Comparison of ENCODE assay signal across 13 cellular contexts in the genomic region with DNA sequence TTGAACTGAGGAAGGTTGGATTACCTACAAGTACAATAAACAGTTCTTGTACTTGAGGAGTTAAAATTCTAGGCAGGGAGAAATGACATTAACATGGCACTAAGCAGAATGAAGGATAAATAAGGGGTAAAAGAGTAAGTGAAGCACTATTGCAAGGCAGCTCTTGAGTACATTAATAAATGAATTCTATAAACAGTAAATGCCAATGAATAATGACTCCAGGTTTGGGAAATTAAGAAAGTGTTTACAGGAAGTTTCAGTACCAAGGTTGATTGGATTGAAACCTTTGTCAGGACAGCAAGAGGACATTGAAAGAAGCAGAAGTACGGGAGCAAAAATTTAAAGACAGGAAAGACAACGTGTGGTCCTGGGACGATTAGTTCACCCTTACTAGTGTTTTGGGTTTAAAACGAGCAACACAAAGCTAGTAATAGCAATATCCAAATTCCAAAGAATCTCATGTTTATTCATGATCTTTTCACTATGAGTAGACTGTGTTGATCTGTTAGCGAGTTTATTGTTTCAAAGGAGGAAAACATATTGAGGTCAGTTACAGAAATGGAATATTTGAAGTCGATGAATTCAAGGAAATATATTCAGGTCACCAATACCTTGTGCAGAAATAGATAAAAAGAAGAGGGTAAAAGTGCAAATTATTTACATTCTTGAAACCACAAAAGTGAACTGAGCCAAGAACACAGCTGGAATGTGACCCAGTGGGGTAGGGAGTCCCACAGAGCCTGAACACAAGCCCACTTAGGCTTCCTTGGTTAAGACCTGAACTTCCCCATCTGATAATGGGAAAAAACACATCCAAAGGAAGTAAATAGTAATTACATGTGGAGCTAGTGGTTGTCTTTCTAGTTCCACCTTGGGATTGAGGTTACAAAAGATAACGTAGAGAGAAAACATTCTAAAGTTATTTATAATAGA.
A peak's percentile ranks its signal among the peaks of the same experiment; 100 is the strongest.
DNase-seq lines count a peak whose midpoint lies in the region; ATAC-seq and TF ChIP-seq lines count a peak whose summit lies in the region.
"Had no signal": no experiment of that assay in that cellular context is flagged by ENCODE, and none has a peak within 500 bp of the region (broad histone marks: within the 10 kb centered on the region; RNA-seq: fewer than 3 reads in every experiment).

No MANE protein-coding gene starts in this region.

- H3K27me3 ChIP-seq in iPS-18a (ENCODE audit: control insufficient read depth, insufficient read depth, low read length): no peaks in the 10 kb centered on the region
- H3K27me3 ChIP-seq in subcutaneous abdominal adipose tissue (ENCODE audit: control insufficient read depth in 5 of 5, insufficient read depth in 4 of 5, low read length in 5 of 5): no peaks in the 10 kb centered on the region
- no peaks in the 10 kb centered on the region for H3K27me3 ChIP-seq in naive thymus-derived CD4-positive, alpha-beta T cell (ENCODE audit: control insufficient read depth in 2 of 2, insufficient read depth in 2 of 2, low read length in 2 of 2)
- no peaks in the 10 kb centered on the region for H3K27me3 ChIP-seq in CD8-positive, alpha-beta T cell (ENCODE audit: insufficient read depth, low read length)
- H3K27me3 ChIP-seq: ovary had no signal

- ATAC-seq in natural killer cell: no peak
- no peak for ATAC-seq in natural killer cell treated with Interleukin-12 subunit alpha and Interleukin-12 subunit beta and Interleukin-15 and Interleukin-18, amount 100 ng/mL, for 72 hours
- ATAC-seq in naive thymus-derived CD4-positive, alpha-beta T cell: no peak
- ATAC-seq in CD8-positive, alpha-beta T cell: no peak

- DNase-seq in natural killer cell: no peak
- no peak for DNase-seq in natural killer cell treated with Interleukin-12 subunit alpha and Interleukin-12 subunit beta and Interleukin-15 and Interleukin-18, amount 100 ng/mL, for 72 hours (ENCODE audit: low spot score)
- DNase-seq in activated T-helper 2 cell treated with anti-CD3 and anti-CD28 coated beads, Interferon-gamma antibody, Interleukin-2, Interleukin-4, amounts not matched to agents 10 μg/mL and 5 μg/mL and 100 μg/mL, durations not matched to agents 14 hours and 24 hours and 36 hours (ENCODE audit: low spot score): no peak
- DNase-seq in naive thymus-derived CD4-positive, alpha-beta T cell: no peak
- no peak for DNase-seq in activated CD8-positive, alpha-beta memory T cell treated with anti-CD3 and anti-CD28 coated beads, Interleukin-2, amount 50 U/mL, for 4 hours
- no peak for DNase-seq in CD8-positive, alpha-beta T cell
- DNase-seq: activated naive CD4-positive, alpha-beta T cell treated with anti-CD3 and anti-CD28 coated beads, Interleukin-2, amount 10 ng/mL, durations not matched to agents 7 days and 5 days; MV-4-11; ovary; SK-N-SH had no signal

- H3K27ac ChIP-seq in iPS-18a (ENCODE audit: low read length) (no peak overlapping the region), subcutaneous abdominal adipose tissue (ENCODE audit: low read depth, low read length) (peak overlapping the region; percentile 88)
- H3K27ac ChIP-seq in naive thymus-derived CD4-positive, alpha-beta T cell (ENCODE audit: low read depth, low read length): no peak overlapping the region
- H3K27ac ChIP-seq in CD8-positive, alpha-beta T cell (ENCODE audit: low read depth, low read length): no peak overlapping the region
- H3K27ac ChIP-seq: ovary had no signal

- H3K9me3 Mint-ChIP-seq in natural killer cell: peaks cover 2 to 3% of the 10 kb centered on the region in 2 donors
- H3K9me3 Mint-ChIP-seq in natural killer cell treated with Interleukin-12 subunit alpha and Interleukin-12 subunit beta and Interleukin-15 and Interleukin-18, amount 100 ng/mL, for 72 hours: peaks cover 3% of the 10 kb centered on the region
- H3K9me3 Mint-ChIP-seq in activated T-helper 2 cell treated with anti-CD3 and anti-CD28 coated beads, Interferon-gamma antibody, Interleukin-2, Interleukin-4, amounts not matched to agents 10 μg/mL and 5 μg/mL and 100 μg/mL, durations not matched to agents 14 hours and 24 hours and 36 hours: peaks cover 4% of the 10 kb centered on the region
- H3K9me3 Mint-ChIP-seq in naive thymus-derived CD4-positive, alpha-beta T cell: peaks cover 0 to 5% (median 0%) of the 10 kb centered on the region in 11 donors
- H3K9me3 Mint-ChIP-seq in CD8-positive, alpha-beta T cell: no peaks in the 10 kb centered on the region

- intact Hi-C loops in natural killer cell (cut with micrococcal nuclease): loop anchor here (5.0 kb wide), 1 partner anchor 46 kb away; no protein-coding TSS in a partner anchor
- intact Hi-C loops in activated T-helper 2 cell treated with anti-CD3 and anti-CD28 coated beads, Interferon-gamma antibody, Interleukin-2, Interleukin-4, amounts not matched to agents 10 μg/mL and 5 μg/mL and 100 μg/mL, durations not matched to agents 14 hours and 24 hours and 36 hours (cut with micrococcal nuclease): loop anchor here (5.0 to 10.0 kb wide), 4 partner anchors 36 to 238 kb away; no protein-coding TSS in a partner anchor
- intact Hi-C loops in naive thymus-derived CD4-positive, alpha-beta T cell (cut with micrococcal nuclease): loop anchor here in 1 of 2 donors (10.0 kb wide), 1 partner anchor 318 kb away; the partner anchor contains the start of gene ANKEF1
- intact Hi-C loops in CD8-positive, alpha-beta T cell (cut with DNase I, micrococcal nuclease): no loop called here

- no peaks in the 10 kb centered on the region for H3K36me3 Mint-ChIP-seq in natural killer cell
- no peaks in the 10 kb centered on the region for H3K36me3 Mint-ChIP-seq in natural killer cell treated with Interleukin-12 subunit alpha and Interleukin-12 subunit beta and Interleukin-15 and Interleukin-18, amount 100 ng/mL, for 72 hours
- no peaks in the 10 kb centered on the region for H3K36me3 Mint-ChIP-seq in activated T-helper 2 cell treated with anti-CD3 and anti-CD28 coated beads, Interferon-gamma antibody, Interleukin-2, Interleukin-4, amounts not matched to agents 10 μg/mL and 5 μg/mL and 100 μg/mL, durations not matched to agents 14 hours and 24 hours and 36 hours (ENCODE audit: low read depth)
- peaks cover 0 to 4% (median 0%) of the 10 kb centered on the region in 5 donors for H3K36me3 Mint-ChIP-seq in naive thymus-derived CD4-positive, alpha-beta T cell
- no peaks in the 10 kb centered on the region for H3K36me3 Mint-ChIP-seq in CD8-positive, alpha-beta T cell
- H3K36me3 Mint-ChIP-seq: activated naive CD4-positive, alpha-beta T cell treated with anti-CD3 and anti-CD28 coated beads, Interleukin-2, amount 10 ng/mL, durations not matched to agents 7 days and 5 days; memory B cell had no signal

- H3K4me1 ChIP-seq in iPS-18a (ENCODE audit: control insufficient read depth, low read depth, low read length): peaks cover 25% of the 10 kb centered on the region
- peaks cover 0 to 38% (median 27%) of the 10 kb centered on the region in 5 donors for H3K4me1 ChIP-seq in subcutaneous abdominal adipose tissue (ENCODE audit: control insufficient read depth in 5 of 5, insufficient read depth in 5 of 5, low read length in 5 of 5)
- peaks cover 0 to 14% of the 10 kb centered on the region in 2 donors for H3K4me1 ChIP-seq in naive thymus-derived CD4-positive, alpha-beta T cell (ENCODE audit: control insufficient read depth in 2 of 2, insufficient read depth in 2 of 2, low read length in 2 of 2)
- H3K4me1 ChIP-seq in CD8-positive, alpha-beta T cell (ENCODE audit: insufficient read depth, low read length): peaks cover 4% of the 10 kb centered on the region

- H3K36me3 ChIP-seq in iPS-18a (ENCODE audit: control insufficient read depth, low read depth, low read length): no peaks in the 10 kb centered on the region
- H3K36me3 ChIP-seq in subcutaneous abdominal adipose tissue (ENCODE audit: control insufficient read depth in 5 of 5, insufficient read depth in 5 of 5, low read length in 5 of 5): no peaks in the 10 kb centered on the region
- H3K36me3 ChIP-seq in naive thymus-derived CD4-positive, alpha-beta T cell (ENCODE audit: control insufficient read depth in 2 of 3, insufficient read depth in 3 of 3, low read length in 3 of 3): no peaks in the 10 kb centered on the region
- H3K36me3 ChIP-seq in CD8-positive, alpha-beta T cell (ENCODE audit: insufficient read depth, low read length): no peaks in the 10 kb centered on the region
- H3K36me3 ChIP-seq: ovary had no signal

- POLR2A ChIA-PET in naive thymus-derived CD4-positive, alpha-beta T cell (lab: Charles Lee): no interaction called here
- POLR2A ChIA-PET in CD8-positive, alpha-beta T cell (lab: Charles Lee): interaction anchor here (1.5 kb wide), 1 partner anchor 11 kb away, joined by 3 read pairs; no protein-coding TSS in a partner anchor

- CTCF ChIA-PET in naive thymus-derived CD4-positive, alpha-beta T cell (lab: Charles Lee): no interaction called here
- CTCF ChIA-PET in CD8-positive, alpha-beta T cell (lab: Charles Lee): interaction anchor here (0.8 to 1.1 kb wide), 2 partner anchors 73 to 77 kb away, joined by 3 to 5 read pairs; no protein-coding TSS in a partner anchor

- H3K27ac Mint-ChIP-seq in natural killer cell: peak overlapping the region; percentile 92 to 94
- H3K27ac Mint-ChIP-seq in natural killer cell treated with Interleukin-12 subunit alpha and Interleukin-12 subunit beta and Interleukin-15 and Interleukin-18, amount 100 ng/mL, for 72 hours: peak overlapping the region in 1 of 2 donors; percentile 6
- H3K27ac Mint-ChIP-seq in activated T-helper 2 cell treated with anti-CD3 and anti-CD28 coated beads, Interferon-gamma antibody, Interleukin-2, Interleukin-4, amounts not matched to agents 10 μg/mL and 5 μg/mL and 100 μg/mL, durations not matched to agents 14 hours and 24 hours and 36 hours: peak overlapping the region; percentile 64
- no peak overlapping the region for H3K27ac Mint-ChIP-seq in naive thymus-derived CD4-positive, alpha-beta T cell
- no peak overlapping the region for H3K27ac Mint-ChIP-seq in CD8-positive, alpha-beta T cell
- H3K27ac Mint-ChIP-seq: activated naive CD4-positive, alpha-beta T cell treated with anti-CD3 and anti-CD28 coated beads, Interleukin-2, amount 10 ng/mL, durations not matched to agents 7 days and 5 days; memory B cell had no signal

- H3K4me3 ChIP-seq in iPS-18a (ENCODE audit: low read length) (peak overlapping the region; percentile 29), subcutaneous abdominal adipose tissue (ENCODE audit: low read depth in 1 of 5, low read length in 5 of 5) (no peak overlapping the region)
- H3K4me3 ChIP-seq in naive thymus-derived CD4-positive, alpha-beta T cell (ENCODE audit: low read length): no peak overlapping the region
- no peak overlapping the region for H3K4me3 ChIP-seq in CD8-positive, alpha-beta T cell (ENCODE audit: low read depth, low read length)
- H3K4me3 ChIP-seq: ovary had no signal

- no peak for TF ChIP-seq CTCF in natural killer cell (IDR thresholded peaks at IDR 0.05)
- no peak for TF ChIP-seq CTCF in CD8-positive, alpha-beta T cell (IDR thresholded peaks at IDR 0.05)

- H3K9ac ChIP-seq in iPS-18a (ENCODE audit: low read length) (no peak overlapping the region), subcutaneous abdominal adipose tissue (ENCODE audit: low read length in 5 of 5) (no peak overlapping the region)
- H3K9ac ChIP-seq: SK-N-SH had no signal

- H3K9me3 ChIP-seq in iPS-18a (ENCODE audit: control insufficient read depth, low read depth, low read length) (no peaks in the 10 kb centered on the region), subcutaneous abdominal adipose tissue (ENCODE audit: control insufficient read depth in 5 of 5, low read length in 5 of 5) (peaks cover 0 to 3% (median 0%) of the 10 kb centered on the region in 5 donors)
- no peaks in the 10 kb centered on the region for H3K9me3 ChIP-seq in naive thymus-derived CD4-positive, alpha-beta T cell (ENCODE audit: control insufficient read depth in 2 of 3, low read length in 3 of 3)
- no peaks in the 10 kb centered on the region for H3K9me3 ChIP-seq in CD8-positive, alpha-beta T cell (ENCODE audit: low read length)
- H3K9me3 ChIP-seq: ovary, SK-N-SH had no signal

- H3K27me3 Mint-ChIP-seq in natural killer cell (ENCODE audit: low read depth in 2 of 2): no peaks in the 10 kb centered on the region
- no peaks in the 10 kb centered on the region for H3K27me3 Mint-ChIP-seq in natural killer cell treated with Interleukin-12 subunit alpha and Interleukin-12 subunit beta and Interleukin-15 and Interleukin-18, amount 100 ng/mL, for 72 hours
- H3K27me3 Mint-ChIP-seq in activated T-helper 2 cell treated with anti-CD3 and anti-CD28 coated beads, Interferon-gamma antibody, Interleukin-2, Interleukin-4, amounts not matched to agents 10 μg/mL and 5 μg/mL and 100 μg/mL, durations not matched to agents 14 hours and 24 hours and 36 hours (ENCODE audit: low read depth): no peaks in the 10 kb centered on the region
- H3K27me3 Mint-ChIP-seq in naive thymus-derived CD4-positive, alpha-beta T cell: peaks cover 0 to 8% (median 0%) of the 10 kb centered on the region in 5 donors
- H3K27me3 Mint-ChIP-seq in CD8-positive, alpha-beta T cell (ENCODE audit: low read depth): no peaks in the 10 kb centered on the region
- H3K27me3 Mint-ChIP-seq: activated naive CD4-positive, alpha-beta T cell treated with anti-CD3 and anti-CD28 coated beads, Interleukin-2, amount 10 ng/mL, durations not matched to agents 7 days and 5 days had no signal

- H3K4me1 Mint-ChIP-seq in natural killer cell: peaks cover 30 to 42% of the 10 kb centered on the region in 2 donors
- H3K4me1 Mint-ChIP-seq in natural killer cell treated with Interleukin-12 subunit alpha and Interleukin-12 subunit beta and Interleukin-15 and Interleukin-18, amount 100 ng/mL, for 72 hours (ENCODE audit: low read depth in 2 of 2): peaks cover 25 to 31% of the 10 kb centered on the region in 2 donors
- H3K4me1 Mint-ChIP-seq in activated T-helper 2 cell treated with anti-CD3 and anti-CD28 coated beads, Interferon-gamma antibody, Interleukin-2, Interleukin-4, amounts not matched to agents 10 μg/mL and 5 μg/mL and 100 μg/mL, durations not matched to agents 14 hours and 24 hours and 36 hours (ENCODE audit: low read depth): peaks cover 32% of the 10 kb centered on the region
- H3K4me1 Mint-ChIP-seq in naive thymus-derived CD4-positive, alpha-beta T cell: peaks cover 0 to 23% (median 4%) of the 10 kb centered on the region in 7 donors
- H3K4me1 Mint-ChIP-seq in CD8-positive, alpha-beta T cell (ENCODE audit: low read depth): peaks cover 16% of the 10 kb centered on the region
- H3K4me1 Mint-ChIP-seq: memory B cell had no signal

- no peak overlapping the region for H3K4me3 Mint-ChIP-seq in natural killer cell
- no peak overlapping the region for H3K4me3 Mint-ChIP-seq in natural killer cell treated with Interleukin-12 subunit alpha and Interleukin-12 subunit beta and Interleukin-15 and Interleukin-18, amount 100 ng/mL, for 72 hours
- no peak overlapping the region for H3K4me3 Mint-ChIP-seq in activated T-helper 2 cell treated with anti-CD3 and anti-CD28 coated beads, Interferon-gamma antibody, Interleukin-2, Interleukin-4, amounts not matched to agents 10 μg/mL and 5 μg/mL and 100 μg/mL, durations not matched to agents 14 hours and 24 hours and 36 hours (ENCODE audit: low read depth)
- H3K4me3 Mint-ChIP-seq in naive thymus-derived CD4-positive, alpha-beta T cell: no peak overlapping the region
- no peak overlapping the region for H3K4me3 Mint-ChIP-seq in CD8-positive, alpha-beta T cell
- H3K4me3 Mint-ChIP-seq: activated naive CD4-positive, alpha-beta T cell treated with anti-CD3 and anti-CD28 coated beads, Interleukin-2, amount 10 ng/mL, durations not matched to agents 7 days and 5 days; memory B cell had no signal

Comparison
In these comparisons a context has a peak if more than half of its experiments do, and no peak if none do; other contexts are left out.
1. H3K27ac Mint-ChIP-seq: peak in natural killer cell (2 of 2) and activated T-helper 2 cell treated with anti-CD3 and anti-CD28 coated beads, Interferon-gamma antibody, Interleukin-2, Interleukin-4, amounts not matched to agents 10 μg/mL and 5 μg/mL and 100 μg/mL, durations not matched to agents 14 hours and 24 hours and 36 hours (single experiment); none in naive thymus-derived CD4-positive, alpha-beta T cell (0 of 9) and CD8-positive, alpha-beta T cell (single experiment).
2. intact Hi-C loops: an anchor here in natural killer cell (5.0 kb wide) and activated T-helper 2 cell treated with anti-CD3 and anti-CD28 coated beads, Interferon-gamma antibody, Interleukin-2, Interleukin-4, amounts not matched to agents 10 μg/mL and 5 μg/mL and 100 μg/mL, durations not matched to agents 14 hours and 24 hours and 36 hours (5.0 to 10.0 kb wide); none called in CD8-positive, alpha-beta T cell.